26 cellular contexts compared by ENCODE assay signal in the genomic region with DNA sequence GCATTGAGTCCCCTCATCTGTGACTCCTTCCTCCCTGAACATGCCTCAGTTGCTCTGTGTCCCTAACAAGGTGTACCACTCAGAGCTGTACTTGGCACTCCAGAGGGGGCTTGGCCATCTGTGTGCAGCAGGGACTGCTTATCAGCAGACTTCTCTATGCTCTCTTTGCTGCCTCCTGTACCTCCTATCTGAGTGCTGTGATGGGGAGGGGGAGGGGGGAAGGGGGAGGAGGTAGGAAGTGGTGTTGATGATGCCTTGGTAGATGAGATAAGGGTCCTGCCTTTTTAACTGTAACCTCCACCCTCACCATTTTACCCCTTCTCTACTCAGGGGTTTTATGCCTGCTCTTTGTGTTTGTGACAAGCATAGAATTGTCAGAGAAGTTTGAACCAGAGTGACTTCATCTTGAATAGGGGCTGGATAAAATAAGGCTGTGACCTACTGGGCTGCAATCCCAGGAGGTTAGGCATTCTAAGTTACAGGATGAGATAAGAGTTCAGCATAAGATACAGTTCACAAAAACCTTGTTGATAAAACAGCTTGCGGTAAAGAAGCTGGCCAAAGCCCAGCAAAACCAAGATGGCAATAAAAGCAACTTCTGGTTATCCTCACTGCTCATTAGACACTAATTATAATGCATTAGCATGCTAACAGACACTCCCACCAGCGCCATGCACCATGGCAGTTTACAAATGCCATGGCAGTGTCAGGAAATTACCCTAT. TPM values are rescaled to one million over a fixed set of nuclear protein-coding genes. Genes with fewer than 3 reads are reported as not detected.
"Had no signal": no experiment of that assay in that cellular context is flagged by ENCODE, and none has a peak within 500 bp of the region (broad histone marks: within the 10 kb centered on the region; RNA-seq: fewer than 3 reads in every experiment).

No MANE protein-coding gene starts in this region.

- H3K4me2 ChIP-seq: smooth muscle cell had no signal

- H3K36me3 ChIP-seq: esophagus squamous epithelium, right atrium auricular region, stomach, tibial artery, upper lobe of right lung had no signal

- H3K4me1 ChIP-seq: esophagus squamous epithelium, parathyroid adenoma, right atrium auricular region, stomach, tibial artery, upper lobe of right lung had no signal

- H3K9ac ChIP-seq: parathyroid adenoma had no signal

- H3K4me3 ChIP-seq: esophagus squamous epithelium, right atrium auricular region, smooth muscle cell, stomach, tibial artery, upper lobe of right lung had no signal

- H2AFZ ChIP-seq: parathyroid adenoma had no signal

- H3K27ac ChIP-seq: esophagus squamous epithelium, parathyroid adenoma, right atrium auricular region, stomach, tibial artery, upper lobe of right lung had no signal

- H3K27me3 ChIP-seq: right atrium auricular region had no signal

- H3K79me2 ChIP-seq: parathyroid adenoma had no signal

- H3K9me3 ChIP-seq: esophagus squamous epithelium, right atrium auricular region, stomach, tibial artery, upper lobe of right lung had no signal

- DNase-seq: activated B cell treated with CpG ODN at 0.5 μM for 24 hours; activated CD4-positive, alpha-beta T cell treated with anti-CD3 and anti-CD28 coated beads, Interleukin-2, amount 50 U/mL, for 1 hour; activated CD8-positive, alpha-beta T cell treated with anti-CD3 and anti-CD28 coated beads for 36 hours; activated naive CD8-positive, alpha-beta T cell treated with anti-CD3 and anti-CD28 coated beads, Interleukin-2, amount 50 U/mL, for 24 hours; activated T-cell treated with anti-CD3 and anti-CD28 coated beads, Interleukin-2, amount 50 U/mL, for 4 hours; amygdala; esophagus squamous epithelium; islet precursor cell; left cardiac atrium; left ventricle myocardium superior; naive B cell; occipital lobe; stimulated activated CD4-positive, alpha-beta T cell treated with anti-CD3 and anti-CD28 coated beads, Interleukin-1b, Interleukin-23, amount 100 ng/mL, for 48 hours; stimulated activated naive B cell treated with anti-CD40 and anti-IgM and Interleukin-4, amounts not matched to agents 10 μg/mL and 1 μg/mL and 100 μg/mL, for 72 hours; stomach; T-helper 17 cell; T1000; tibial artery; upper lobe of right lung had no signal

- FAIRE-seq: bronchial epithelial cell, frontal cortex had no signal

RNA-seq across cellular contexts. Expression of a gene that starts 13.2 kb away (rescaled TPM):
- total RNA-seq: activated B cell treated with CpG ODN at 0.5 μM for 24 hours; activated CD8-positive, alpha-beta T cell treated with anti-CD3 and anti-CD28 coated beads for 36 hours; activated T-cell treated with anti-CD3 and anti-CD28 coated beads, Interleukin-2, amount 50 U/mL, for 4 hours; activated T-helper 17 cell treated with anti-CD3 and anti-CD28 coated beads, Interleukin-2, amount 50 U/mL, for 72 hours; bronchial epithelial cell; esophagus squamous epithelium; left cardiac atrium; left ventricle myocardium superior; pulmonary artery endothelial cell; right atrium auricular region; T-helper 17 cell; upper lobe of right lung had no signal
